In the genomic region with DNA sequence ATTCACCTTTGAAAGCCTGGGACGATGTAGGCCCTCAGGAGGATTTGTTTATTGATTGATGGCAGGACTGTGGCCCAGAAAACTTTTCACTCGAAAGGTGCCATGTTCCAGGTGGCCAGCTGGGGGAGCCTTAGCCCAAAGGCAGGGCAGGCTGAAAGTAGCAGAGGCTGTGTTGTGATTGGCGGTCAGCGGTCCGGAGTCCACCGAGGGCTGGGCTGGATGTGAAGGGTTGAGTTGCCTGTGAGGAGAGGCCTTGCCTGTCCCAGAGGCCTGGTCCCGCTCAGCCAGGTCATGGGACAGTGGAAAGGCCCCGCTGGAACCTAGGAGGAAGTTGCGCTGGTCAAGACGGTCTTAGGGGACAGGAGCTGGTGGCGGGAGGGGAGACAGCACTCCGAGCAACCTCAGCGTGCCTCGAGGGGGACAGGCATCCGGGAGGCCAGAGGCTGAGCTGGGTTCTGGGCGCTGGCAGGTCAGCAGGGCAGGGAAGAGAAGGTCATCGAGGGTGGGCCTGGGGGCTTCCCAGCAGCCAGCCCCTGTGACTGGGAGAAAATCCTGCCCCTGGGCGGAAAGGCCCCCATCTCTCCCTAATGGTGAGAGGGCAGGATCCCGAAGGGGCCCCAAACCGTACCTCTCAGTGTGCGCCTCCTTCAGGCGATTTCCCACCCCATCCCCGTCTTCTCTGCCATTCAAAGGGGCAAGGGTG, we compare ENCODE assay signal across 8 cellular contexts. TPM values are rescaled to one million over a fixed set of nuclear protein-coding genes. Genes with fewer than 3 reads are reported as not detected.
DNase-seq lines count a peak whose midpoint lies in the region; ATAC-seq and TF ChIP-seq lines count a peak whose summit lies in the region.

No MANE protein-coding gene starts in this region.

- POLR2A ChIA-PET in naive thymus-derived CD8-positive, alpha-beta T cell (lab: Charles Lee): no interaction called here

- no peaks in the 10 kb centered on the region for H3K9me3 ChIP-seq in WERI-Rb-1 (ENCODE audit: severe bottlenecking)

- H3K4me3 ChIP-seq in WERI-Rb-1 (ENCODE audit: low read depth, low read length): no peak overlapping the region

- ATAC-seq in GM19452 (IDR thresholded peaks at IDR 0.05; ENCODE audit: unreplicated experiment): peak; percentile 75
- peak; percentile 43 to 73 for ATAC-seq in naive thymus-derived CD8-positive, alpha-beta T cell

- no peak overlapping the region for H3K27ac Mint-ChIP-seq in dendritic cell treated with granulocyte-macrophage colony-stimulating factor and Interleukin-4, amounts not matched to agents 40 ng/mL and 50 ng/mL, for 4 days
- H3K27ac Mint-ChIP-seq in naive thymus-derived CD8-positive, alpha-beta T cell: peak overlapping the region in 7 of 10 donors; percentile 16 to 52 (median 21)

- H3K9me3 Mint-ChIP-seq in dendritic cell treated with granulocyte-macrophage colony-stimulating factor and Interleukin-4, amounts not matched to agents 40 ng/mL and 50 ng/mL, for 4 days: no peaks in the 10 kb centered on the region
- H3K9me3 Mint-ChIP-seq in naive thymus-derived CD8-positive, alpha-beta T cell: peaks cover 0 to 1% (median 0%) of the 10 kb centered on the region in 9 donors

- peaks cover 43% of the 10 kb centered on the region for H3K27me3 ChIP-seq in WERI-Rb-1 (ENCODE audit: insufficient read depth, low read depth, severe bottlenecking)

- no peak overlapping the region for H3K27ac ChIP-seq in WERI-Rb-1

- H3K27me3 Mint-ChIP-seq in dendritic cell treated with granulocyte-macrophage colony-stimulating factor and Interleukin-4, amounts not matched to agents 40 ng/mL and 50 ng/mL, for 4 days: no peaks in the 10 kb centered on the region
- H3K27me3 Mint-ChIP-seq in naive thymus-derived CD8-positive, alpha-beta T cell: no peaks in the 10 kb centered on the region

- DNase-seq in Daoy (ENCODE audit: low read depth) (peak; percentile 44), Kasumi-1 (lab: John Stamatoyannopoulos, UW) (peak; percentile 38 to 56), WERI-Rb-1 (peak; percentile 58), dedifferentiated amniotic fluid mesenchymal stem cell (ENCODE audit: extremely low spot score) (no peak), GOT3 (lab: John Stamatoyannopoulos, UW) (no peak)
- peak in 6 of 10 donors; percentile 10 to 29 (median 23) for DNase-seq in naive thymus-derived CD8-positive, alpha-beta T cell

- intact Hi-C loops in dendritic cell treated with granulocyte-macrophage colony-stimulating factor and Interleukin-4, amounts not matched to agents 40 ng/mL and 50 ng/mL, for 4 days (cut with micrococcal nuclease): no loop called here

- H3K36me3 ChIP-seq in WERI-Rb-1: no peaks in the 10 kb centered on the region

- peaks cover 22% of the 10 kb centered on the region for H3K4me1 Mint-ChIP-seq in dendritic cell treated with granulocyte-macrophage colony-stimulating factor and Interleukin-4, amounts not matched to agents 40 ng/mL and 50 ng/mL, for 4 days (ENCODE audit: low read depth)
- peaks cover 9 to 24% (median 23%) of the 10 kb centered on the region in 4 donors for H3K4me1 Mint-ChIP-seq in naive thymus-derived CD8-positive, alpha-beta T cell

- H3K36me3 Mint-ChIP-seq in dendritic cell treated with granulocyte-macrophage colony-stimulating factor and Interleukin-4, amounts not matched to agents 40 ng/mL and 50 ng/mL, for 4 days (ENCODE audit: low read depth): no peaks in the 10 kb centered on the region
- no peaks in the 10 kb centered on the region for H3K36me3 Mint-ChIP-seq in naive thymus-derived CD8-positive, alpha-beta T cell

- H3K4me3 Mint-ChIP-seq in dendritic cell treated with granulocyte-macrophage colony-stimulating factor and Interleukin-4, amounts not matched to agents 40 ng/mL and 50 ng/mL, for 4 days: peak overlapping the region; percentile 62
- peak overlapping the region in 9 of 10 donors; percentile 2 to 83 (median 63) for H3K4me3 Mint-ChIP-seq in naive thymus-derived CD8-positive, alpha-beta T cell

- TF ChIP-seq CTCF in WERI-Rb-1 (IDR thresholded peaks at IDR 0.05; ENCODE audit: low read depth, low read length): peak; percentile 87

RNA-seq across cellular contexts. Expression of a gene that starts 26.3 kb away (rescaled TPM):
- total RNA-seq in Daoy (2014; rRNA removed; shearing (Covaris generic)): not detected in 2 replicates
- total RNA-seq in naive thymus-derived CD8-positive, alpha-beta T cell: not detected
- polyA plus RNA-seq in naive thymus-derived CD8-positive, alpha-beta T cell: not detected

RNA-seq across cellular contexts. Expression of a gene that starts 39.2 kb away (rescaled TPM):
- total RNA-seq in Daoy (2014; rRNA removed; shearing (Covaris generic)): 9.3 and 10.0 TPM in 2 replicates
- total RNA-seq in naive thymus-derived CD8-positive, alpha-beta T cell: 100 to 1,000 TPM; 140 to 145 TPM
- 10 to 100 TPM; 70.3 to 90.8 (median 89.5) TPM for polyA plus RNA-seq in naive thymus-derived CD8-positive, alpha-beta T cell

RNA-seq across cellular contexts. Expression of a gene that starts 52.0 kb away (rescaled TPM):
- total RNA-seq in Daoy (2014; rRNA removed; shearing (Covaris generic)): 22.4 and 29.4 TPM in 2 replicates
- 100 to 1,000 TPM; 142 to 150 TPM for total RNA-seq in naive thymus-derived CD8-positive, alpha-beta T cell
- 10 to 100 TPM in 2 of 3 donors, 1 to 10 TPM in 1; 9.1 to 16.9 (median 10.6) TPM for polyA plus RNA-seq in naive thymus-derived CD8-positive, alpha-beta T cell

RNA-seq across cellular contexts. Expression of a gene that starts 52.3 kb away (rescaled TPM):
- not detected in 2 replicates for total RNA-seq in Daoy (2014; rRNA removed; shearing (Covaris generic))
- 1 to 10 TPM; 3.9 to 4.8 TPM for total RNA-seq in naive thymus-derived CD8-positive, alpha-beta T cell
- under 1 TPM in 1 of 3 donors, not detected in 2; 0.23 TPM for polyA plus RNA-seq in naive thymus-derived CD8-positive, alpha-beta T cell

Comparison
In these comparisons a context has a peak if more than half of its experiments do, and no peak if none do; other contexts are left out.
1. DNase-seq: peak in Daoy (single experiment), Kasumi-1 (2 of 2), WERI-Rb-1 (single experiment) and naive thymus-derived CD8-positive, alpha-beta T cell (6 of 10); none in dedifferentiated amniotic fluid mesenchymal stem cell (single experiment) and GOT3 (single experiment).
2. RNA of a gene that starts 39.2 kb away (total RNA-seq): 140 to 145 TPM in naive thymus-derived CD8-positive, alpha-beta T cell; 9.3 to 10.0 TPM in Daoy; every median in the first group is over 10 times any median in the second.